Comparison of ENCODE assay signal across 12 cellular contexts in genomic region chr1:46041974-46042373, GRCh38.
DNase-seq lines count a peak whose midpoint lies in the region; ATAC-seq and TF ChIP-seq lines count a peak whose summit lies in the region.
"Had no signal": no experiment of that assay in that cellular context is flagged by ENCODE, and none has a peak within 500 bp of the region (broad histone marks: within the 10 kb centered on the region; RNA-seq: fewer than 3 reads in every experiment).

No MANE protein-coding gene starts in this region.

- H3K4me3 Mint-ChIP-seq in brain (peak overlapping the region in 1 of 5 experiments; percentile 21), nephron (no peak overlapping the region)
- H3K4me3 Mint-ChIP-seq: CD4-positive, CD25-positive, alpha-beta regulatory T cell; immature natural killer cell had no signal

- intact Hi-C loops in sciatic nerve (cut with DNase I): no loop called here

- TF ChIP-seq CTCF in brain (conservative IDR thresholded peaks at IDR 0.05): no peak
- no peak for TF ChIP-seq CTCF in nephron (IDR thresholded peaks at IDR 0.05; ENCODE audit: unreplicated experiment in 3 of 3)
- no peak for TF ChIP-seq CTCF in GM13976 (IDR thresholded peaks at IDR 0.05; ENCODE audit: borderline replicate concordance, control extremely low read depth, extremely low read depth, insufficient read depth, missing control alignments)

- DNase-seq in EH (ENCODE audit: low read depth): peak; percentile 20
- peak; percentile 87 to 98 for DNase-seq in NCI-H446 (lab: John Stamatoyannopoulos, UW)
- no peak for DNase-seq in GM13976 (ENCODE audit: low spot score)
- no peak for DNase-seq in stimulated activated naive CD4-positive, alpha-beta T cell (lab: John Stamatoyannopoulos, UW)
- no peak for DNase-seq in EL
- DNase-seq in sciatic nerve (ENCODE audit: low spot score): no peak
- DNase-seq: activated CD8-positive, alpha-beta memory T cell treated with anti-CD3 and anti-CD28 coated beads, Interleukin-2, amount 50 U/mL, for 4 hours; CD4-positive, CD25-positive, alpha-beta regulatory T cell; immature natural killer cell; MV-4-11 had no signal

- no peaks in the 10 kb centered on the region for H3K27me3 Mint-ChIP-seq in brain
- H3K27me3 Mint-ChIP-seq in nephron (ENCODE audit: low read depth): no peaks in the 10 kb centered on the region

- H3K9me3 Mint-ChIP-seq in brain (no peaks in the 10 kb centered on the region), nephron (no peaks in the 10 kb centered on the region)
- H3K9me3 Mint-ChIP-seq: CD4-positive, CD25-positive, alpha-beta regulatory T cell; immature natural killer cell had no signal

- H3K4me1 Mint-ChIP-seq in brain: peaks cover 25% of the 10 kb centered on the region
- peaks cover 22% of the 10 kb centered on the region for H3K4me1 Mint-ChIP-seq in nephron

- in situ Hi-C loops in GM13976 (cut with MboI; ENCODE audit: low sequenced_read_pairs, unreplicated experiment): no loop called here

- ATAC-seq in sciatic nerve: no peak

- H3K36me3 Mint-ChIP-seq in brain (peaks cover 45% of the 10 kb centered on the region), nephron (ENCODE audit: low read depth) (peaks cover 55% of the 10 kb centered on the region)
- H3K36me3 Mint-ChIP-seq: CD4-positive, CD25-positive, alpha-beta regulatory T cell had no signal

- H3K27ac Mint-ChIP-seq in brain (peak overlapping the region in 4 of 5 experiments; percentile 61 to 92 (median 85)), nephron (peak overlapping the region in 2 of 3 experiments; percentile 31 to 72)
- H3K27ac Mint-ChIP-seq: CD4-positive, CD25-positive, alpha-beta regulatory T cell; immature natural killer cell had no signal

Comparison
In these comparisons a context has a peak if more than half of its experiments do, and no peak if none do; other contexts are left out.
1. DNase-seq: peak in EH (single experiment) and NCI-H446 (2 of 2); none in GM13976 (single experiment), stimulated activated naive CD4-positive, alpha-beta T cell (0 of 6), EL (single experiment) and sciatic nerve (single experiment).